8 cellular contexts compared by ENCODE assay signal in genomic region chr19:40612831-40613668, GRCh38. TPM values are rescaled to one million over a fixed set of nuclear protein-coding genes. Genes with fewer than 3 reads are reported as not detected.
DNase-seq lines count a peak whose midpoint lies in the region; ATAC-seq and TF ChIP-seq lines count a peak whose summit lies in the region.

No MANE protein-coding gene starts in this region.

- no peaks in the 10 kb centered on the region for H3K9me3 ChIP-seq in HUES6 (ENCODE audit: control insufficient read depth, insufficient read depth, low read depth, low read length)
- no peaks in the 10 kb centered on the region for H3K9me3 ChIP-seq in duodenal mucosa (ENCODE audit: control insufficient read depth in 1 of 2, low read length in 2 of 2)

- H3K36me3 ChIP-seq in HUES6 (ENCODE audit: control insufficient read depth, insufficient read depth, low read length) (peaks cover 3% of the 10 kb centered on the region; the same call in 1 of the 2 replicates), duodenal mucosa (ENCODE audit: control insufficient read depth in 1 of 2, insufficient read depth in 2 of 2, low read length in 2 of 2) (peaks cover 5% of the 10 kb centered on the region in 2 donors)

- H3K27me3 ChIP-seq in HUES6 (ENCODE audit: control insufficient read depth, insufficient read depth, low read length) (peaks cover 43% of the 10 kb centered on the region), duodenal mucosa (ENCODE audit: control insufficient read depth in 1 of 2, insufficient read depth in 2 of 2, low read length in 2 of 2) (no peaks in the 10 kb centered on the region)

- peak overlapping the region; percentile 71 for H3K9ac ChIP-seq in HUES6 (ENCODE audit: low read length)
- H3K9ac ChIP-seq in duodenal mucosa (ENCODE audit: low read depth in 1 of 2, low read length in 2 of 2): peak overlapping the region; percentile 54 to 92

- H3K9me3 Mint-ChIP-seq in naive B cell: no peaks in the 10 kb centered on the region
- no peaks in the 10 kb centered on the region for H3K9me3 Mint-ChIP-seq in stimulated activated naive CD8-positive, alpha-beta T cell treated with anti-CD3 and anti-CD28 coated beads, Interleukin-15, Interleukin-2, amounts not matched to agents 100 ng/mL and 50 ng/mL, for 24 hours

- TF ChIP-seq CTCF in AG09309 (IDR thresholded peaks at IDR 0.05; ENCODE audit: control insufficient read depth, insufficient read depth, low read depth, low read length, missing control alignments): no peak

- peak overlapping the region; percentile 93 to 98 (median 96) for H3K4me3 Mint-ChIP-seq in naive B cell
- peak overlapping the region; percentile 90 for H3K4me3 Mint-ChIP-seq in stimulated activated naive CD8-positive, alpha-beta T cell treated with anti-CD3 and anti-CD28 coated beads, Interleukin-15, Interleukin-2, amounts not matched to agents 100 ng/mL and 50 ng/mL, for 24 hours

- peaks cover 45 to 59% (median 56%) of the 10 kb centered on the region in 3 donors for H3K4me1 Mint-ChIP-seq in naive B cell
- H3K4me1 Mint-ChIP-seq in stimulated activated naive CD8-positive, alpha-beta T cell treated with anti-CD3 and anti-CD28 coated beads, Interleukin-15, Interleukin-2, amounts not matched to agents 100 ng/mL and 50 ng/mL, for 24 hours (ENCODE audit: low read depth): peaks cover 72% of the 10 kb centered on the region

- H3K36me3 Mint-ChIP-seq in naive B cell: no peaks in the 10 kb centered on the region
- peaks cover 23% of the 10 kb centered on the region for H3K36me3 Mint-ChIP-seq in stimulated activated naive CD8-positive, alpha-beta T cell treated with anti-CD3 and anti-CD28 coated beads, Interleukin-15, Interleukin-2, amounts not matched to agents 100 ng/mL and 50 ng/mL, for 24 hours (ENCODE audit: low read depth)

- H3K27me3 Mint-ChIP-seq in naive B cell: peaks cover 0 to 2% (median 0%) of the 10 kb centered on the region in 3 donors
- no peaks in the 10 kb centered on the region for H3K27me3 Mint-ChIP-seq in stimulated activated naive CD8-positive, alpha-beta T cell treated with anti-CD3 and anti-CD28 coated beads, Interleukin-15, Interleukin-2, amounts not matched to agents 100 ng/mL and 50 ng/mL, for 24 hours

- H3K4me1 ChIP-seq in HUES6 (ENCODE audit: control insufficient read depth, insufficient read depth, low read length): peaks cover 10% of the 10 kb centered on the region
- peaks cover 33 to 35% of the 10 kb centered on the region in 2 donors for H3K4me1 ChIP-seq in duodenal mucosa (ENCODE audit: control insufficient read depth in 1 of 2, insufficient read depth in 2 of 2, low read length in 2 of 2)

- H3K27ac ChIP-seq in HUES6 (ENCODE audit: low read depth, low read length): peak overlapping the region; percentile 52; the same call in 1 of the 2 replicates
- peak overlapping the region; percentile 94 for H3K27ac ChIP-seq in duodenal mucosa (ENCODE audit: low read depth, low read length)

- H3K27ac Mint-ChIP-seq in naive B cell: peak overlapping the region; percentile 86 to 96 (median 94)
- H3K27ac Mint-ChIP-seq in stimulated activated naive CD8-positive, alpha-beta T cell treated with anti-CD3 and anti-CD28 coated beads, Interleukin-15, Interleukin-2, amounts not matched to agents 100 ng/mL and 50 ng/mL, for 24 hours: peak overlapping the region; percentile 98

- peak overlapping the region; percentile 80 for H3K4me3 ChIP-seq in AG09309 (ENCODE audit: control insufficient read depth, low read depth, low read length)
- H3K4me3 ChIP-seq in HUES6 (ENCODE audit: low read depth, low read length): peak overlapping the region; percentile 85
- H3K4me3 ChIP-seq in duodenal mucosa (ENCODE audit: low read depth in 1 of 2, low read length in 2 of 2): peak overlapping the region; percentile 79 to 81

- DNase-seq in AG09309 (ENCODE audit: low read depth) (no peak), naive B cell (peak; percentile 39), NCI-H1694 (lab: John Stamatoyannopoulos, UW) (no peak), NCI-H1694 treated with DMSO at 0.1 percent for 48 hours (lab: John Stamatoyannopoulos, UW) (no peak)
- DNase-seq in activated CD4-positive, alpha-beta T cell treated with anti-CD3 and anti-CD28 coated beads for 1 hour: peak; percentile 68

- ATAC-seq in naive B cell (ENCODE audit: low read depth in 2 of 2): no peak

RNA-seq across cellular contexts. Expression of gene LTBP4, which starts 11.9 kb away (rescaled TPM):
- 10 to 100 TPM in 5 of 6 donors, 1 to 10 TPM in 1; 9.6 to 18.1 (median 14.5) TPM for polyA plus RNA-seq in naive B cell (ENCODE audit: low read depth in 6 of 6)

RNA-seq across cellular contexts. Expression of gene SHKBP1, which starts 36.4 kb away (rescaled TPM):
- polyA plus RNA-seq in naive B cell (ENCODE audit: low read depth in 6 of 6): 100 to 1,000 TPM; 125 to 196 (median 152) TPM

Comparison
In these comparisons a context has a peak if more than half of its experiments do, and no peak if none do; other contexts are left out.
1. DNase-seq: peak in activated CD4-positive, alpha-beta T cell treated with anti-CD3 and anti-CD28 coated beads for 1 hour (single experiment) and naive B cell (single experiment); none in AG09309 (single experiment), NCI-H1694 (single experiment) and NCI-H1694 treated with DMSO at 0.1 percent for 48 hours (single experiment).
2. Peak in every context shown above with its lines, with median percentiles within 50 percentile points of each other: H3K4me3 ChIP-seq.